Comparison of ENCODE assay signal across 22 cellular contexts in the genomic region with DNA sequence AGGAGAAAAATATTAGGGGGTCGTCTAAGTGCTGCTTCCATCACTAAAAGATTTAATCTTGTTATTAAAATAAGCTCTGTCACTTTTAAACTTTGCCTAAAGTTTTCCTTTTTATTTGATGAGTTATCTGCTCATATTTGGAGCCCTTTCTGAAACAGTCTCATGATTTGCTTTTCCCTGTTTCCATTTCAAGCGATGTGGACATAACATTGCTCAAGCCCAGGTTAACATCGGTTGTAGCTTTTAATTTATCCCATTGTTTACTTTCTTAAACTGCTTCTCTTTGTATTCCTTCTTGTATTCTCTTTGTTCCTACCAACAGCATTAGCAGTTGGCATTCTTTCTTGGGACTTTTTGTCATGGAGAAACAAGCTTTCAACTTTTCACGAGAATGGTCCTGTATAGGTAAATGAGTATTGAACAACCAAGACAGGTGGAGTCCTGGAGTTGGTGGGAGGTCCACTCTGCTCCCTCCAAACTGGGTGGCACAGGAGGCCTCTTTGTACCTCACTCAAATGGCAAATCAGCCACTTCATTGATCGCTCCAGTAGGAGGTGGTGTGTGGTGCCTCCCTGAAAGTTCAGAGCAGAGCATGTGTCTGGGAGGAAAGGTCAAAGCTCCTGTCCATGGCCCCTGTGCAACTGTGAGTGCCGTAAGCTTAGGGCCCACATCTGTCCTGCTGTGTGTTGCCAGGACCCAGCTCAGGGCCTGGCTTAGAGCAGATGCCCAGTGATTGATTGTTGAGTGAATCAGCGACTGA.
"Had no signal": no experiment of that assay in that cellular context is flagged by ENCODE, and none has a peak within 500 bp of the region (broad histone marks: within the 10 kb centered on the region; RNA-seq: fewer than 3 reads in every experiment).

No MANE protein-coding gene starts in this region.

- H3K36me3 ChIP-seq: heart left ventricle, left lung, lower lobe of right lung, neural progenitor cell, pancreas, tibial artery, upper lobe of left lung, uterus had no signal

- FAIRE-seq: frontal cortex, islet of Langerhans, pancreas had no signal

- H3K4me1 ChIP-seq: heart left ventricle, left lung, lower lobe of right lung, pancreas, tibial artery, upper lobe of left lung, uterus had no signal

- H3K9me3 Mint-ChIP-seq: natural killer cell treated with Interleukin-12 subunit alpha and Interleukin-12 subunit beta and Interleukin-15 and Interleukin-18, amount 100 ng/mL, for 72 hours; neural progenitor cell; stimulated activated naive CD8-positive, alpha-beta T cell treated with anti-CD3 and anti-CD28 coated beads, Interleukin-15, Interleukin-2, amounts not matched to agents 100 ng/mL and 50 ng/mL, for 24 hours had no signal

- DNase-seq: effector CD8-positive, alpha-beta T cell; heart left ventricle; hippocampal formation; left lung; lower lobe of right lung; mesenchymal stem cell; midbrain; occipital lobe; pancreas; right cardiac atrium; stimulated activated CD4-positive, alpha-beta T cell treated with anti-CD3 and anti-CD28 coated beads, Interleukin-4, amount 100 ng/mL, for 1 hour; tibial artery; upper lobe of left lung; uterus had no signal

- H3K36me3 Mint-ChIP-seq: natural killer cell treated with Interleukin-12 subunit alpha and Interleukin-12 subunit beta and Interleukin-15 and Interleukin-18, amount 100 ng/mL, for 72 hours; neural progenitor cell; stimulated activated memory B cell treated with anti-CD40 and anti-IgM and Interleukin-4, amounts not matched to agents 10 μg/mL and 1 μg/mL and 100 μg/mL, for 72 hours had no signal

- H2AFZ ChIP-seq: neural progenitor cell had no signal

- H3K27ac Mint-ChIP-seq: natural killer cell treated with Interleukin-12 subunit alpha and Interleukin-12 subunit beta and Interleukin-15 and Interleukin-18, amount 100 ng/mL, for 72 hours; neural progenitor cell; progenitor cell of endocrine pancreas; stimulated activated memory B cell treated with anti-CD40 and anti-IgM and Interleukin-4, amounts not matched to agents 10 μg/mL and 1 μg/mL and 100 μg/mL, for 72 hours; stimulated activated naive CD8-positive, alpha-beta T cell treated with anti-CD3 and anti-CD28 coated beads, Interleukin-15, Interleukin-2, amounts not matched to agents 100 ng/mL and 50 ng/mL, for 24 hours had no signal

- H3K9me3 ChIP-seq: heart left ventricle, left lung, lower lobe of right lung, pancreas, tibial artery, upper lobe of left lung, uterus had no signal

- H3K4me3 ChIP-seq: coronary artery, heart left ventricle, left lung, lower lobe of right lung, neural progenitor cell, pancreas, tibial artery, upper lobe of left lung, uterus had no signal

- H3K9ac ChIP-seq: neural progenitor cell had no signal

- H3K27ac ChIP-seq: coronary artery, heart left ventricle, left lung, lower lobe of right lung, neural progenitor cell, pancreas, tibial artery, upper lobe of left lung, uterus had no signal

- H3K27me3 ChIP-seq: left lung, neural progenitor cell, pancreas, upper lobe of left lung had no signal

- H3K4me3 Mint-ChIP-seq: natural killer cell treated with Interleukin-12 subunit alpha and Interleukin-12 subunit beta and Interleukin-15 and Interleukin-18, amount 100 ng/mL, for 72 hours; neural progenitor cell; stimulated activated memory B cell treated with anti-CD40 and anti-IgM and Interleukin-4, amounts not matched to agents 10 μg/mL and 1 μg/mL and 100 μg/mL, for 72 hours; stimulated activated naive CD8-positive, alpha-beta T cell treated with anti-CD3 and anti-CD28 coated beads, Interleukin-15, Interleukin-2, amounts not matched to agents 100 ng/mL and 50 ng/mL, for 24 hours had no signal

- ATAC-seq: heart left ventricle; left lung; lower lobe of right lung; pancreas; right cardiac atrium; stimulated activated memory B cell treated with anti-CD40 and anti-IgM and Interleukin-4, amounts not matched to agents 10 μg/mL and 1 μg/mL and 100 μg/mL, for 72 hours had no signal

- H3K4me2 ChIP-seq: neural progenitor cell had no signal

- H3K4me1 Mint-ChIP-seq: neural progenitor cell; stimulated activated memory B cell treated with anti-CD40 and anti-IgM and Interleukin-4, amounts not matched to agents 10 μg/mL and 1 μg/mL and 100 μg/mL, for 72 hours had no signal
